ENCODE assay signal across 2 cellular contexts in the genomic region with DNA sequence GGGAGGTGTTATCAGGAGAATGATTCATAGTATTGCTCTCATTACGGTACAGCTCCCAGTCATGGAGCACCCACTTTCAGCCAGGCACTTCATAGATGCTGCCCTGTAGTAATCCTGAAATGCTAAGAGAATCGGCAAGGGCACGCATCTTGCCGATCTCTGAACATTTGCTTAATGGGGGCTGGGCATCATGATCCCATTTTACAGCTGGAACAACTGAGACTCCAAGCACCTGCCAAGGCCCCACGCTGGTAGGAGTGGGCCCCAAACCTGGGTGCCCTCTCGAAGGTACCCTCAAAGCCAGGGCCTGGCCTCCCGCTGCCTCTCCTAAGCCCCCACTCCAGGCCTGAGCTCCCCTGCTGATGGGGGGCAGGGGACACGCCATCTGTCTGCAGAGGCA.
TF ChIP-seq lines count a peak whose summit lies in the region.

No MANE protein-coding gene starts in this region.

TF ChIP-seq in HepG2, 621 proteins besides CTCF, POLR2A, EP300 and RAD21:
- TF ChIP-seq MAFG (CRISPR knock-in tag; IDR thresholded peaks at IDR 0.05), result no peak
- TF ChIP-seq ZNF629 (CRISPR knock-in tag; conservative IDR thresholded peaks at IDR 0.05), result peak; percentile 90
- TF ChIP-seq, protein P1, sequence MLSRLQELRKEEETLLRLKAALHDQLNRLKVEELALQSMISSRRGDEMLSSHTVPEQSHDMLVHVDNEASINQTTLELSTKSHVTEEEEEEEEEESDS (CRISPR knock-in tag; IDR thresholded peaks at IDR 0.05; ENCODE audit: borderline replicate concordance), result no peak
- no peak for TF ChIP-seq HOXA5 (CRISPR knock-in tag; IDR thresholded peaks at IDR 0.05)
- TF ChIP-seq CBX2 (IDR thresholded peaks at IDR 0.05; ENCODE audit: low read depth, low read length), result no peak
- TF ChIP-seq CBX2 (CRISPR knock-in tag; IDR thresholded peaks at IDR 0.05; ENCODE audit: low read depth), result no peak
- TF ChIP-seq, protein P2, sequence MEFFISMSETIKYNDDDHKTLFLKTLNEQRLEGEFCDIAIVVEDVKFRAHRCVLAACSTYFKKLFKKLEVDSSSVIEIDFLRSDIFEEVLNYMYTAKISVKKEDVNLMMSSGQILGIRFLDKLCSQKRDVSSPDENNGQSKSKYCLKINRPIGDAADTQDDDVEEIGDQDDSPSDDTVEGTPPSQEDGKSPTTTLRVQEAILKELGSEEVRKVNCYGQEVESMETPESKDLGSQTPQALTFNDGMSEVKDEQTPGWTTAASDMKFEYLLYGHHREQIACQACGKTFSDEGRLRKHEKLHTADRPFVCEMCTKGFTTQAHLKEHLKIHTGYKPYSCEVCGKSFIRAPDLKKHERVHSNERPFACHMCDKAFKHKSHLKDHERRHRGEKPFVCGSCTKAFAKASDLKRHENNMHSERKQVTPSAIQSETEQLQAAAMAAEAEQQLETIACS (CRISPR knock-in tag; IDR thresholded peaks at IDR 0.05), result no peak
- TF ChIP-seq ZMYM3 (CRISPR knock-in tag; IDR thresholded peaks at IDR 0.05), result 0 out of 2 replicates have a peak, but pooled peaks have one; percentile 40

TF ChIP-seq in K562, 482 proteins besides CTCF, POLR2A, EP300 and RAD21:
- TF ChIP-seq, protein P3, sequence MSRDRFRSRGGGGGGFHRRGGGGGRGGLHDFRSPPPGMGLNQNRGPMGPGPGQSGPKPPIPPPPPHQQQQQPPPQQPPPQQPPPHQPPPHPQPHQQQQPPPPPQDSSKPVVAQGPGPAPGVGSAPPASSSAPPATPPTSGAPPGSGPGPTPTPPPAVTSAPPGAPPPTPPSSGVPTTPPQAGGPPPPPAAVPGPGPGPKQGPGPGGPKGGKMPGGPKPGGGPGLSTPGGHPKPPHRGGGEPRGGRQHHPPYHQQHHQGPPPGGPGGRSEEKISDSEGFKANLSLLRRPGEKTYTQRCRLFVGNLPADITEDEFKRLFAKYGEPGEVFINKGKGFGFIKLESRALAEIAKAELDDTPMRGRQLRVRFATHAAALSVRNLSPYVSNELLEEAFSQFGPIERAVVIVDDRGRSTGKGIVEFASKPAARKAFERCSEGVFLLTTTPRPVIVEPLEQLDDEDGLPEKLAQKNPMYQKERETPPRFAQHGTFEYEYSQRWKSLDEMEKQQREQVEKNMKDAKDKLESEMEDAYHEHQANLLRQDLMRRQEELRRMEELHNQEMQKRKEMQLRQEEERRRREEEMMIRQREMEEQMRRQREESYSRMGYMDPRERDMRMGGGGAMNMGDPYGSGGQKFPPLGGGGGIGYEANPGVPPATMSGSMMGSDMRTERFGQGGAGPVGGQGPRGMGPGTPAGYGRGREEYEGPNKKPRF (IDR thresholded peaks at IDR 0.05; ENCODE audit: low read depth, low read length), result no peak
- no peak for TF ChIP-seq CBFA2T2 (conservative IDR thresholded peaks at IDR 0.05)
- TF ChIP-seq RBM25 (IDR thresholded peaks at IDR 0.05; ENCODE audit: low read depth, low read length, severe bottlenecking), result peak; percentile 60
- peak; percentile 53; the same call in 1 of the 2 replicates for TF ChIP-seq BCOR (IDR thresholded peaks at IDR 0.05)
